Comparison of ENCODE assay signal across 18 cellular contexts in the genomic region with DNA sequence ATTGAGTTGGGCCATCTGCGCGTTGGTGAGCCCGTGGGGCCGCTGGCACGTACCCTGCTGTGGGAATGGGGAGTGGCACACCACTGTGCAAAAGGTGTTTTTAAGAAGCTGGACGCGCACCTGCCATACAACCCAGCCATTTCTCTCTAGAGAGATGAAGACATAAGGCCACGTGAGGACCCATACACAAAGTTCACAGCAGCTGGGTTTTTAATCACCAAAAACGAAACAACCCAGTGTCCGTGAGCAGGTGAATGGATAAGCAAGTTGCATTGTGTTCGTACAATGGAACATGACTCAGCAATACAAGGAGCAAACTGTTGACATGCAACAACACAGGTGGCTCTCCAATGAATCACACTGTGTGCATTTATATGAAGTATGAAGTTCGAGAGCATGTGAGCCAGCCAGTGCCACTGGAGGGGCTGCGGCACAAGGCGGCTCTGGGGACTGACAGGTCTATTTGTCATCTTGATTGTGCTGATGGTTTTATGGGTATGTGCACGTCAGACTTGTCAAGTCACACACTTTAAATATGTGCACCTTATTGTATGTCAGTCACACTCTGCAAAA. TPM values are rescaled to one million over a fixed set of nuclear protein-coding genes. Genes with fewer than 3 reads are reported as not detected.
DNase-seq lines count a peak whose midpoint lies in the region; ATAC-seq and TF ChIP-seq lines count a peak whose summit lies in the region.
"Had no signal": no experiment of that assay in that cellular context is flagged by ENCODE, and none has a peak within 500 bp of the region (broad histone marks: within the 10 kb centered on the region; RNA-seq: fewer than 3 reads in every experiment).

No MANE protein-coding gene starts in this region.

- H3K4me1 ChIP-seq in BE2C: no peaks in the 10 kb centered on the region

- no peak for TF ChIP-seq POLR2A in NB4 (IDR thresholded peaks at IDR 0.05; ENCODE audit: extremely low read depth, insufficient read length)

- no peaks in the 10 kb centered on the region for H3K9me3 ChIP-seq in BE2C
- H3K9me3 ChIP-seq: SJSA1, stomach had no signal

- ATAC-seq in esophagus mucosa: peak; percentile 84
- no peak for ATAC-seq in HG02763 (IDR thresholded peaks at IDR 0.05; ENCODE audit: unreplicated experiment)
- no peak for ATAC-seq in GM18907 (IDR thresholded peaks at IDR 0.05; ENCODE audit: unreplicated experiment)

- H3K27me3 ChIP-seq in BE2C: no peaks in the 10 kb centered on the region
- H3K27me3 ChIP-seq: SJSA1 had no signal

- peak; percentile 99 for DNase-seq in DMS153 (lab: John Stamatoyannopoulos, UW)
- DNase-seq in NB4 (ENCODE audit: low read depth): peak; percentile 21
- peak; percentile 97 for DNase-seq in NCI-H748 treated with DMSO at 0.1 percent for 48 hours (lab: John Stamatoyannopoulos, UW)
- no peak for DNase-seq in epidermal melanocyte (ENCODE audit: insufficient read length, low spot score)
- no peak for DNase-seq in BE2C
- DNase-seq: activated B cell treated with CpG ODN at 0.5 μM for 24 hours; activated T-cell treated with anti-CD3 and anti-CD28 coated beads, Interleukin-2, amount 50 U/mL, for 1 hour; mesendoderm; stimulated activated CD4-positive, alpha-beta T cell treated with anti-CD3 and anti-CD28 coated beads, Interleukin-4, amount 100 ng/mL, for 1 hour; stomach had no signal

- TF ChIP-seq CTCF in NB4 (IDR thresholded peaks at IDR 0.05; ENCODE audit: low read depth, low read length): no peak
- TF ChIP-seq CTCF in BE2C (IDR thresholded peaks at IDR 0.05; ENCODE audit: low read depth, low read length): no peak

- no peaks in the 10 kb centered on the region for H3K36me3 ChIP-seq in BE2C
- H3K36me3 ChIP-seq: SJSA1, stomach had no signal

- H3K4me3 ChIP-seq in NB4 (ENCODE audit: low read depth, low read length): no peak overlapping the region
- no peak overlapping the region for H3K4me3 ChIP-seq in BE2C (ENCODE audit: low read depth, low read length)
- H3K4me3 ChIP-seq: SJSA1, stomach had no signal

RNA-seq across cellular contexts. Expression of a gene that starts 30.6 kb away (rescaled TPM):
- total RNA-seq in esophagus mucosa: 0.92 TPM
- polyA plus RNA-seq in BE2C (2012; ENCODE audit: insufficient read depth, insufficient read length, low read depth): 0.14 TPM
- total RNA-seq: CD4-positive, CD25-positive, alpha-beta regulatory T cell had no signal
- polyA plus RNA-seq: CD4-positive, CD25-positive, alpha-beta regulatory T cell had no signal

RNA-seq across cellular contexts. Expression of a gene that starts 45.8 kb away (rescaled TPM):
- 32.6 TPM for total RNA-seq in esophagus mucosa
- 126 TPM for polyA plus RNA-seq in BE2C (2012; ENCODE audit: insufficient read depth, insufficient read length, low read depth)

RNA-seq across cellular contexts. Expression of a gene that starts 50.1 kb away (rescaled TPM):
- 0.12 TPM for total RNA-seq in esophagus mucosa
- polyA plus RNA-seq in BE2C (2012; ENCODE audit: insufficient read depth, insufficient read length, low read depth): not detected
- total RNA-seq: activated B cell treated with CpG ODN at 0.5 μM for 24 hours; CD4-positive, CD25-positive, alpha-beta regulatory T cell; H1 had no signal
- polyA plus RNA-seq: CD4-positive, CD25-positive, alpha-beta regulatory T cell had no signal

RNA-seq across cellular contexts. Expression of a gene that starts 54.7 kb away (rescaled TPM):
- total RNA-seq in esophagus mucosa: not detected
- polyA plus RNA-seq in BE2C (2012; ENCODE audit: insufficient read depth, insufficient read length, low read depth): not detected
- total RNA-seq: activated B cell treated with CpG ODN at 0.5 μM for 24 hours, epithelial cell of proximal tubule, H1, NCI-H460, stomach had no signal
- polyA plus RNA-seq: stomach had no signal

Comparison
In these comparisons a context has a peak if more than half of its experiments do, and no peak if none do; other contexts are left out.
1. DNase-seq: peak in DMS153 (single experiment), NB4 (single experiment) and NCI-H748 treated with DMSO at 0.1 percent for 48 hours (single experiment); none in epidermal melanocyte (single experiment) and BE2C (single experiment).